ENCODE assay signal across 22 cellular contexts in the genomic region with DNA sequence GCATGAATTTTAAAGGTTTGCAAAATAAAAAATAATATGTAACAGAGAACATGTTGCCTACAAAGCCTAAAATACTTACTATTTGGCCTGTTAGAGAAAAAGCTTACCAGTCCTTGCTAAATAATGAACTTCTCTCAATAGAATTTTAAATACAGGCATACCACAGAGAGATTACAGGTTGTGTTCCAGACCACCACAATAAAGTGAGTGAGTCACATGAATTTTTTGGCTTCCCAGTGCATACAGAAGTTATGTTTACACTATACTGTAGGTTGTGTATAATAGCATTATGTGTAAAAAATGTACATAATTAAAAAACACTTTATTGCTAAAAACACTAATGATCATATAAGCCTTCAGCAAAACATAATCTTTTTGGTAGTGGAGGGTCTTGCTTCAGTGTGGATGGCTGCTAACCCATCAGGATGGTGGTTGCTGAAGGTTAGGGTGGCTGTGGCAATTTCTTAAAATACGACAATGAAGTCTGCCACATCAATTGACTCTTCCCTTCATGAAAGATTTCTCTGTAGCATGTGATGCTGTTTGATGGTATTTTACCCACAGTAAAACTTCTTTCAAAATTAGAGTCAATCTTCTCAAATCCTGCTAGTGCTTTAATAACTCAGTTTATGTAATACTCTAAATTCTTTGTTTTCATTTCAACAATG.
"Had no signal": no experiment of that assay in that cellular context is flagged by ENCODE, and none has a peak within 500 bp of the region (broad histone marks: within the 10 kb centered on the region; RNA-seq: fewer than 3 reads in every experiment).

No MANE protein-coding gene starts in this region.

- FAIRE-seq: frontal cortex, islet of Langerhans had no signal

- H3K4me3 Mint-ChIP-seq: neural crest cell; stimulated activated naive B cell treated with anti-CD40 and anti-IgM and Interleukin-4, amounts not matched to agents 10 μg/mL and 1 μg/mL and 100 μg/mL, for 72 hours; stimulated activated naive CD8-positive, alpha-beta T cell treated with anti-CD3 and anti-CD28 coated beads, Interleukin-15, amount 100 ng/mL, for 72 hours had no signal

- H3K27me3 Mint-ChIP-seq: naive thymus-derived CD8-positive, alpha-beta T cell; stimulated activated naive B cell treated with anti-CD40 and anti-IgM and Interleukin-4, amounts not matched to agents 10 μg/mL and 1 μg/mL and 100 μg/mL, for 72 hours; stimulated activated naive CD8-positive, alpha-beta T cell treated with anti-CD3 and anti-CD28 coated beads, Interleukin-15, amount 100 ng/mL, for 72 hours had no signal

- H3K4me3 ChIP-seq: esophagus squamous epithelium, heart left ventricle, mucosa of descending colon, spleen, testis, tibial nerve, upper lobe of right lung, vagina had no signal

- H3K4me1 Mint-ChIP-seq: neural crest cell; stimulated activated naive B cell treated with anti-CD40 and anti-IgM and Interleukin-4, amounts not matched to agents 10 μg/mL and 1 μg/mL and 100 μg/mL, for 72 hours had no signal

- H3K4me1 ChIP-seq: esophagus squamous epithelium, spleen, testis, upper lobe of right lung, vagina had no signal

- H3K27ac ChIP-seq: esophagus squamous epithelium, heart left ventricle, spleen, testis, tibial nerve, upper lobe of right lung, vagina had no signal

- H3K27me3 ChIP-seq: esophagus squamous epithelium, heart left ventricle, spleen, testis, tibial nerve, upper lobe of right lung, vagina had no signal

- ATAC-seq: heart left ventricle; mucosa of descending colon; sciatic nerve; stimulated activated naive B cell treated with anti-CD40 and anti-IgM and Interleukin-4, amounts not matched to agents 10 μg/mL and 1 μg/mL and 100 μg/mL, for 72 hours; stimulated activated naive CD8-positive, alpha-beta T cell treated with anti-CD3 and anti-CD28 coated beads, Interleukin-15, amount 100 ng/mL, for 72 hours; upper lobe of right lung had no signal

- H3K27ac Mint-ChIP-seq: stimulated activated naive B cell treated with anti-CD40 and anti-IgM and Interleukin-4, amounts not matched to agents 10 μg/mL and 1 μg/mL and 100 μg/mL, for 72 hours; stimulated activated naive CD8-positive, alpha-beta T cell treated with anti-CD3 and anti-CD28 coated beads, Interleukin-15, amount 100 ng/mL, for 72 hours had no signal

- DNase-seq: dermis blood vessel endothelial cell; esophagus squamous epithelium; heart left ventricle; hippocampal formation; kidney glomerular epithelial cell; mucosa of descending colon; posterior cingulate gyrus; spleen; stimulated activated CD4-positive, alpha-beta T cell treated with anti-CD3 and anti-CD28 coated beads, Interleukin-15, amount 100 ng/mL, for 24 hours; stimulated activated CD4-positive, alpha-beta T cell treated with anti-CD3 and anti-CD28 coated beads, Interleukin-1b, Interleukin-23, amount 100 ng/mL, for 48 hours; stimulated activated CD4-positive, alpha-beta T cell treated with anti-CD3 and anti-CD28 coated beads, Interleukin-4, amount 100 ng/mL, for 24 hours; stimulated activated naive B cell treated with anti-CD40 and anti-IgM and Interleukin-4, amounts not matched to agents 10 μg/mL and 1 μg/mL and 100 μg/mL, for 72 hours; stimulated activated naive CD8-positive, alpha-beta T cell treated with anti-CD3 and anti-CD28 coated beads, Interleukin-15, amount 100 ng/mL, for 72 hours; testis; upper lobe of right lung had no signal

- H3K9me3 ChIP-seq: esophagus squamous epithelium, mucosa of descending colon, testis, upper lobe of right lung, vagina had no signal
